In genomic region chr20:25328954-25329498, GRCh38 we compare ENCODE assay signal across 27 cellular contexts.
"Had no signal": no experiment of that assay in that cellular context is flagged by ENCODE, and none has a peak within 500 bp of the region (broad histone marks: within the 10 kb centered on the region; RNA-seq: fewer than 3 reads in every experiment).

No MANE protein-coding gene starts in this region.

- H3K4me1 ChIP-seq: breast epithelium, colonic mucosa, pancreas had no signal

- H3K4me3 Mint-ChIP-seq: activated B cell treated with CpG ODN at 0.5 μM for 24 hours; activated CD4-positive, alpha-beta T cell treated with anti-CD3 and anti-CD28 coated beads for 36 hours; activated naive CD8-positive, alpha-beta T cell treated with anti-CD3 and anti-CD28 coated beads for 36 hours; activated T-cell treated with anti-CD3 and anti-CD28 coated beads, Interleukin-2, amount 50 U/mL, for 24 hours; mesothelial cell of epicardium; natural killer cell treated with Interleukin-12 subunit alpha and Interleukin-12 subunit beta and Interleukin-15 and Interleukin-18, amount 100 ng/mL, for 72 hours; stimulated activated naive CD8-positive, alpha-beta T cell treated with anti-CD3 and anti-CD28 coated beads, Interleukin-15, amount 100 ng/mL, for 72 hours had no signal

- H3K9me3 ChIP-seq: breast epithelium, colonic mucosa, left lung, neutrophil, pancreas, psoas muscle, right atrium auricular region, tibial nerve, vagina had no signal

- DNase-seq: activated B cell treated with CpG ODN at 0.5 μM for 24 hours; activated CD4-positive, alpha-beta T cell treated with anti-CD3 and anti-CD28 coated beads for 36 hours; activated CD4-positive, alpha-beta T cell treated with anti-CD3 and anti-CD28 coated beads, Interleukin-2, amount 50 U/mL, for 4 hours; activated CD8-positive, alpha-beta memory T cell treated with anti-CD3 and anti-CD28 coated beads for 24 hours; activated CD8-positive, alpha-beta memory T cell treated with anti-CD3 and anti-CD28 coated beads, Interleukin-2, amount 50 U/mL, for 4 hours; activated naive CD4-positive, alpha-beta T cell; activated naive CD8-positive, alpha-beta T cell treated with anti-CD3 and anti-CD28 coated beads for 36 hours; activated T-cell treated with anti-CD3 and anti-CD28 coated beads, Interleukin-2, amount 50 U/mL, for 24 hours; colonic mucosa; heart right ventricle; immature natural killer cell; left lung; psoas muscle; stimulated activated naive CD8-positive, alpha-beta T cell treated with anti-CD3 and anti-CD28 coated beads, Interleukin-15, amount 100 ng/mL, for 72 hours; T-cell; T1000 had no signal

- H3K36me3 ChIP-seq: breast epithelium, colonic mucosa, heart right ventricle, left lung, neutrophil, pancreas, right atrium auricular region, tibial nerve, vagina had no signal

- H3K27me3 ChIP-seq: breast epithelium, colonic mucosa, heart right ventricle, left lung, neutrophil, pancreas, right atrium auricular region, tibial nerve, vagina had no signal

- H3K27ac ChIP-seq: breast epithelium, colonic mucosa, epithelial cell of prostate, heart right ventricle, left lung, neutrophil, pancreas, psoas muscle, right atrium auricular region, vagina had no signal

- H3K4me3 ChIP-seq: breast epithelium, colonic mucosa, heart right ventricle, left lung, lung, pancreas, psoas muscle, right atrium auricular region, tibial nerve, vagina had no signal

- H3K27ac Mint-ChIP-seq: activated B cell treated with CpG ODN at 0.5 μM for 24 hours; activated CD4-positive, alpha-beta T cell treated with anti-CD3 and anti-CD28 coated beads for 36 hours; activated naive CD8-positive, alpha-beta T cell treated with anti-CD3 and anti-CD28 coated beads for 36 hours; activated T-cell treated with anti-CD3 and anti-CD28 coated beads, Interleukin-2, amount 50 U/mL, for 24 hours; activated T-helper 17 cell treated with anti-CD3 and anti-CD28 coated beads, Interleukin-2, amount 50 U/mL, for 72 hours; mesothelial cell of epicardium; natural killer cell treated with Interleukin-12 subunit alpha and Interleukin-12 subunit beta and Interleukin-15 and Interleukin-18, amount 100 ng/mL, for 72 hours; stimulated activated naive CD8-positive, alpha-beta T cell treated with anti-CD3 and anti-CD28 coated beads, Interleukin-15, amount 100 ng/mL, for 72 hours; T-cell had no signal

- ATAC-seq: activated CD4-positive, alpha-beta T cell treated with anti-CD3 and anti-CD28 coated beads for 36 hours; activated T-helper 17 cell treated with anti-CD3 and anti-CD28 coated beads, Interleukin-2, amount 50 U/mL, for 72 hours; psoas muscle; stimulated activated naive CD8-positive, alpha-beta T cell treated with anti-CD3 and anti-CD28 coated beads, Interleukin-15, amount 100 ng/mL, for 72 hours; T-cell had no signal

- H3K9me3 Mint-ChIP-seq: activated B cell treated with CpG ODN at 0.5 μM for 24 hours; activated T-cell treated with anti-CD3 and anti-CD28 coated beads, Interleukin-2, amount 50 U/mL, for 24 hours; activated T-helper 17 cell treated with anti-CD3 and anti-CD28 coated beads, Interleukin-2, amount 50 U/mL, for 72 hours; natural killer cell treated with Interleukin-12 subunit alpha and Interleukin-12 subunit beta and Interleukin-15 and Interleukin-18, amount 100 ng/mL, for 72 hours; stimulated activated naive CD8-positive, alpha-beta T cell treated with anti-CD3 and anti-CD28 coated beads, Interleukin-15, amount 100 ng/mL, for 72 hours; T-cell had no signal

- H3K27me3 Mint-ChIP-seq: activated B cell treated with CpG ODN at 0.5 μM for 24 hours; activated CD4-positive, alpha-beta T cell treated with anti-CD3 and anti-CD28 coated beads for 36 hours; activated naive CD8-positive, alpha-beta T cell treated with anti-CD3 and anti-CD28 coated beads for 36 hours; activated T-cell treated with anti-CD3 and anti-CD28 coated beads, Interleukin-2, amount 50 U/mL, for 24 hours; activated T-helper 17 cell treated with anti-CD3 and anti-CD28 coated beads, Interleukin-2, amount 50 U/mL, for 72 hours; natural killer cell treated with Interleukin-12 subunit alpha and Interleukin-12 subunit beta and Interleukin-15 and Interleukin-18, amount 100 ng/mL, for 72 hours; stimulated activated naive CD8-positive, alpha-beta T cell treated with anti-CD3 and anti-CD28 coated beads, Interleukin-15, amount 100 ng/mL, for 72 hours; T-cell had no signal
